Comparison of ENCODE assay signal across 12 cellular contexts in the genomic region with DNA sequence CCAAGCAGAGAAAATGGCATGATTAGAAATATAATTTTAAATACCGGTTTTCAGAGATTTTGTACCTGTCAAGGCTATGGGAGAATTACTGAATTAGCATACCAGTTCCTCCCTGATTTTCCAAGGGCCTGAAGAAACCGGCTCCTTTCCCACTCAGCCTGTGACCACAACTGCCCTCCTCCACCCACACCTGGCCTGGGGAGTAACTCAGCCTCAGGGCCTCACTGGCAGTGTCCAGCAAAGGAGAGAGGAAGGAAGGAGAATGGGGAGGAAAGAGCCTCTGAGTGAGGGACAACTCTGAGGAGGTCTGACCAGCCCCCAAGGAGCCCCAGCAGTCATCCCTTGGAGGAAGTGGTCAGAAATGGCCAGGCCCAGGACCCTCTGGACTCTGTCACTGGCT.
A peak's percentile ranks its signal among the peaks of the same experiment; 100 is the strongest.
DNase-seq lines count a peak whose midpoint lies in the region; ATAC-seq and TF ChIP-seq lines count a peak whose summit lies in the region.
"Had no signal": no experiment of that assay in that cellular context is flagged by ENCODE, and none has a peak within 500 bp of the region (broad histone marks: within the 10 kb centered on the region; RNA-seq: fewer than 3 reads in every experiment).

No MANE protein-coding gene starts in this region.

- H2BK12ac ChIP-seq in mesenchymal stem cell (ENCODE audit: low read length in 2 of 2) = peak overlapping the region; percentile 94 to 96

- no peak overlapping the region for H2BK5ac ChIP-seq in mesenchymal stem cell (ENCODE audit: low read depth, low read length, poor library complexity, severe bottlenecking)

- no peaks in the 10 kb centered on the region for H3K36me3 ChIP-seq in GM23338 (ENCODE audit: insufficient read depth)
- no peaks in the 10 kb centered on the region for H3K36me3 ChIP-seq in mesenchymal stem cell (ENCODE audit: control insufficient read depth in 1 of 2, insufficient read depth in 2 of 2, low read depth in 1 of 2, low read length in 2 of 2)
- no peaks in the 10 kb centered on the region for H3K36me3 ChIP-seq in transverse colon
- H3K36me3 ChIP-seq: HAP-1 had no signal

- no peaks in the 10 kb centered on the region for H3K79me2 ChIP-seq in GM23338 (replicated peaks; ENCODE audit: insufficient read depth)

- H3K4me1 Mint-ChIP-seq in GM23338 = peaks cover 22% of the 10 kb centered on the region; the same call in 2 of the 3 replicates

- H3K27ac ChIP-seq in GM23338 (ENCODE audit: low read depth) (no peak overlapping the region), mesenchymal stem cell (ENCODE audit: low read length, poor library complexity, severe bottlenecking) (no peak overlapping the region), transverse colon (no peak overlapping the region)
- H3K27ac ChIP-seq: PC-9 had no signal

- H2AFZ ChIP-seq in GM23338 = peak overlapping the region; percentile 81; the same call in 1 of the 2 replicates
- peak overlapping the region; percentile 7 for H2AFZ ChIP-seq in mesenchymal stem cell (ENCODE audit: low read depth, low read length)
- H2AFZ ChIP-seq: PC-9 had no signal

- H4K91ac ChIP-seq in mesenchymal stem cell (ENCODE audit: low read length) = peak overlapping the region; percentile 70

- no peak for TF ChIP-seq CTCF in GM23338 (conservative IDR thresholded peaks at IDR 0.05; ENCODE audit: low read depth in 2 of 2)
- TF ChIP-seq CTCF in transverse colon (IDR thresholded peaks at IDR 0.05) = no peak

- H3K4me2 ChIP-seq in GM23338 = no peak overlapping the region
- no peak overlapping the region for H3K4me2 ChIP-seq in mesenchymal stem cell (ENCODE audit: low read length, poor library complexity, severe bottlenecking)
- H3K4me2 ChIP-seq: PC-9 had no signal

- peak overlapping the region; percentile 2 for H2AK5ac ChIP-seq in mesenchymal stem cell (ENCODE audit: low read length, severe bottlenecking)

- peak overlapping the region; percentile 39 for H2BK120ac ChIP-seq in mesenchymal stem cell (ENCODE audit: low read depth, low read length)

- H3K27me3 ChIP-seq in GM23338 (ENCODE audit: insufficient read depth) (no peaks in the 10 kb centered on the region), mesenchymal stem cell (ENCODE audit: control insufficient read depth in 1 of 2, insufficient read depth in 1 of 2, low read length in 2 of 2) (no peaks in the 10 kb centered on the region), transverse colon (no peaks in the 10 kb centered on the region)

- 0 out of 2 replicates have a peak, but pooled peaks cover 5% of the 10 kb centered on the region for H3F3A ChIP-seq in GM23338 (replicated peaks; ENCODE audit: low read depth)

- H3K4ac ChIP-seq in mesenchymal stem cell (ENCODE audit: low read depth in 1 of 2, low read length in 2 of 2) = peak overlapping the region; percentile 68 to 86

- peak overlapping the region; percentile 86 for H4K8ac ChIP-seq in mesenchymal stem cell (ENCODE audit: low read length)

- peaks cover 11% of the 10 kb centered on the region for H3K9me2 ChIP-seq in GM23338 (ENCODE audit: insufficient read depth)

- peak overlapping the region; percentile 44 for H2BK15ac ChIP-seq in mesenchymal stem cell (ENCODE audit: low read depth, poor library complexity, severe bottlenecking)

- TF ChIP-seq POLR2A in transverse colon (IDR thresholded peaks at IDR 0.05) = no peak

- H3K36me3 Mint-ChIP-seq in GM23338 (ENCODE audit: low read depth) = no peaks in the 10 kb centered on the region

- H4K20me1 ChIP-seq in GM23338 (replicated peaks; ENCODE audit: insufficient read depth) = no peaks in the 10 kb centered on the region

- peak overlapping the region; percentile 58 to 69 for H3K18ac ChIP-seq in mesenchymal stem cell (ENCODE audit: low read depth in 1 of 2, low read length in 2 of 2)

- intact Hi-C loops in posterior vena cava (cut with DNase I) = no loop called here
- intact Hi-C loops in transverse colon (cut with DNase I; ENCODE audit: low total_unique reads) = no loop called here

- H3K4me1 ChIP-seq in GM23338 (ENCODE audit: insufficient read depth) = peaks cover 19% of the 10 kb centered on the region
- peaks cover 3% of the 10 kb centered on the region for H3K4me1 ChIP-seq in mesenchymal stem cell (ENCODE audit: control insufficient read depth, insufficient read depth, low read depth, low read length)
- H3K4me1 ChIP-seq in transverse colon = peaks cover 0 to 3% (median 1%) of the 10 kb centered on the region in 4 donors

- in situ Hi-C loops in transverse colon (cut with MboI; ENCODE audit: low pct_ligation_motif_present in 1 of 4, low pct_unique_long_range_greater_than_20kb in 1 of 4, low sequenced_read_pairs in 3 of 4) = loop anchor here in 2 of 4 donors (10.0 to 25.0 kb wide), 3 partner anchors 760 to 1085 kb away; no protein-coding TSS in a partner anchor

- H3K79me1 ChIP-seq in mesenchymal stem cell (replicated peaks; ENCODE audit: low read length, poor library complexity, severe bottlenecking) = no peaks in the 10 kb centered on the region

- no peak overlapping the region for H3K14ac ChIP-seq in mesenchymal stem cell (ENCODE audit: low read length in 2 of 2)

- no peak overlapping the region for H3K27ac Mint-ChIP-seq in GM23338
- H3K27ac Mint-ChIP-seq: HFFc6 had no signal

- WGBS in mesenchymal stem cell = no CpG with 5 or more reads among the region's 2 CpGs
- WGBS in transverse colon (ENCODE audit: low coverage in 1 of 2), 2 donors = 83 to 100% methylated on average over 1 to 2 of the region's 2 CpGs

- ATAC-seq in GM23338 = no peak

- H3K9me3 ChIP-seq in mesenchymal stem cell (ENCODE audit: control insufficient read depth, low read length) (peaks cover 13% of the 10 kb centered on the region), transverse colon (no peaks in the 10 kb centered on the region)
- H3K9me3 ChIP-seq: HAP-1 had no signal

- H3K9me3 Mint-ChIP-seq in GM23338 = peaks cover 4% of the 10 kb centered on the region; the same call in 1 of the 3 replicates
- H3K9me3 Mint-ChIP-seq: CD4-positive, CD25-positive, alpha-beta regulatory T cell had no signal

- H3K4me3 Mint-ChIP-seq in GM23338 = no peak overlapping the region
- H3K4me3 Mint-ChIP-seq: HFFc6 had no signal

- H3K9ac ChIP-seq in mesenchymal stem cell (ENCODE audit: low read length) = peak overlapping the region; percentile 53

- H3K27me3 Mint-ChIP-seq in GM23338 (ENCODE audit: insufficient read depth, low read depth, poor library complexity) = peaks cover 7% of the 10 kb centered on the region

- H3K4me3 ChIP-seq in GM23338 = no peak overlapping the region
- H3K4me3 ChIP-seq in mesenchymal stem cell (ENCODE audit: insufficient read depth in 1 of 2, low read depth in 1 of 2, low read length in 2 of 2) = no peak overlapping the region
- no peak overlapping the region for H3K4me3 ChIP-seq in transverse colon
- H3K4me3 ChIP-seq: HAP-1, PC-9 had no signal

- no peak for DNase-seq in GM23338 (ENCODE audit: low spot score)
- DNase-seq in RPMI7951 (ENCODE audit: low read depth) = peak; percentile 69
- no peak for DNase-seq in mesenchymal stem cell
- DNase-seq in posterior vena cava (ENCODE audit: low spot score) = peak; percentile 20
- no peak for DNase-seq in HUDEP-2 (lab: John Stamatoyannopoulos, UW; ENCODE audit: unreplicated experiment in 76 of 76)
- DNase-seq in NCI-H2107 treated with DMSO at 0.1 percent for 48 hours (lab: John Stamatoyannopoulos, UW; ENCODE audit: unreplicated experiment) = no peak
- no peak for DNase-seq in transverse colon
- DNase-seq: NCI-H1417 treated with DMSO at 0.1 percent for 48 hours had no signal

- peak overlapping the region in 1 of 2 experiments; percentile 41 for H3K23ac ChIP-seq in mesenchymal stem cell (ENCODE audit: low read length in 2 of 2)

- no peak for TF ChIP-seq EP300 in transverse colon (IDR thresholded peaks at IDR 0.05; ENCODE audit: low read depth)

TF ChIP-seq in GM23338, 12 proteins besides CTCF, POLR2A, EP300 and RAD21 (continues in another document):
- TF ChIP-seq ZNF114 (CRISPR knock-in tag; IDR thresholded peaks at IDR 0.05) (no peak), STAT1 (IDR thresholded peaks at IDR 0.05; ENCODE audit: unreplicated experiment) (no peak), CREB1 (CRISPR knock-in tag; IDR thresholded peaks at IDR 0.05; ENCODE audit: low read depth) (no peak), POLR2AphosphoS5 (IDR thresholded peaks at IDR 0.05; ENCODE audit: low read depth) (no peak), ZNF331 (CRISPR knock-in tag; IDR thresholded peaks at IDR 0.05; ENCODE audit: low read depth) (no peak), JUNB (IDR thresholded peaks at IDR 0.05; ENCODE audit: unreplicated experiment) (no peak), ETS1 (IDR thresholded peaks at IDR 0.05) (no peak), EZH2phosphoT487 (IDR thresholded peaks at IDR 0.05; ENCODE audit: unreplicated experiment) (no peak)

Comparison
In these comparisons a context has a peak if more than half of its experiments do, and no peak if none do; other contexts are left out.
1. DNase-seq: peak in RPMI7951 (single experiment) and posterior vena cava (single experiment); none in GM23338 (single experiment), mesenchymal stem cell (single experiment), HUDEP-2 (0 of 76), NCI-H2107 treated with DMSO at 0.1 percent for 48 hours (single experiment) and transverse colon (single experiment).